Comparison of ENCODE assay signal across 9 cellular contexts in the genomic region with DNA sequence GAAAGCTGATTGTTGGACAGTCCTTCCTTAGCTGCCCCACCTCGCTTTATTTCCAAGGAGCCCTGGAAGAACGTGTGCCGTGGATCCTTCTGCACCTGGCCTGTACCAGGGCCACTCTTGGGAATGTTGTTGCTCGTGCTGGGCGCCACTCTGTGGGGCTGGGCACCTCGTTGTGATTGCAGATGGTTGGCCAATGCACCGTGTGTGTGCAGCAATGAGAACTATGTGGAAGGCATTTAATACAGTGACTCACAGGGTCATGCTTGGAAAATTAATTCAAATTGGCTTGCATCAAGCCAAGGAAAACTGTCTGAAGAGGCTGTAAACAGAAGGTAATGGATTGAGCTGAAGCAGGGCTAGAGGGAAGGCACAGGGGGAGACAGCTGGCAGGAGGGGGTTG. TPM values are rescaled to one million over a fixed set of nuclear protein-coding genes. Genes with fewer than 3 reads are reported as not detected.
A peak's percentile ranks its signal among the peaks of the same experiment; 100 is the strongest.
DNase-seq lines count a peak whose midpoint lies in the region; ATAC-seq and TF ChIP-seq lines count a peak whose summit lies in the region.
"Had no signal": no experiment of that assay in that cellular context is flagged by ENCODE, and none has a peak within 500 bp of the region (broad histone marks: within the 10 kb centered on the region; RNA-seq: fewer than 3 reads in every experiment).

No MANE protein-coding gene starts in this region.

- no peaks in the 10 kb centered on the region for H3K27me3 ChIP-seq in HUES6 (ENCODE audit: control insufficient read depth, insufficient read depth, low read length)
- no peaks in the 10 kb centered on the region for H3K27me3 ChIP-seq in kidney epithelial cell (ENCODE audit: control insufficient read depth, insufficient read depth, low read length)

- no peak overlapping the region; the same call in 1 of the 2 replicates for H3K27ac ChIP-seq in HUES6 (ENCODE audit: low read depth, low read length)

- peak overlapping the region; percentile 85 for H3K9ac ChIP-seq in HUES6 (ENCODE audit: low read length)

- intact Hi-C loops in Right ventricle myocardium superior (cut with DNase I) = no loop called here

- in situ Hi-C loops in Caki2 (cut with HindIII; ENCODE audit: low pct_unique_long_range_greater_than_20kb, low sequenced_read_pairs) = no loop called here
- in situ Hi-C loops in astrocyte of the spinal cord (cut with HindIII; ENCODE audit: low sequenced_read_pairs) = no loop called here

- DNase-seq in Caki2 (ENCODE audit: low read depth) (peak; percentile 37), astrocyte of the spinal cord (ENCODE audit: low read depth, low spot score) (peak; percentile 38), kidney epithelial cell (ENCODE audit: low read depth) (peak; percentile 5), GF-D8 (lab: John Stamatoyannopoulos, UW) (no peak), NCI-H774 (lab: John Stamatoyannopoulos, UW) (no peak), Right ventricle myocardium superior (no peak)
- DNase-seq: dorsolateral prefrontal cortex had no signal

- H3K4me3 ChIP-seq in HUES6 (ENCODE audit: low read depth, low read length) (no peak overlapping the region), astrocyte of the spinal cord (ENCODE audit: low read depth, low read length) (no peak overlapping the region), kidney epithelial cell (ENCODE audit: low read depth, low read length) (no peak overlapping the region)
- H3K4me3 ChIP-seq: dorsolateral prefrontal cortex had no signal

- ATAC-seq in GM19328 (IDR thresholded peaks at IDR 0.05; ENCODE audit: unreplicated experiment) = no peak
- ATAC-seq in Right ventricle myocardium superior (ENCODE audit: poor library complexity) = no peak

- H3K4me1 ChIP-seq in HUES6 (ENCODE audit: control insufficient read depth, insufficient read depth, low read length) = peaks cover 24% of the 10 kb centered on the region

- peaks cover 14% of the 10 kb centered on the region for H3K9me3 ChIP-seq in HUES6 (ENCODE audit: control insufficient read depth, insufficient read depth, low read depth, low read length)

- no peaks in the 10 kb centered on the region for H3K36me3 ChIP-seq in HUES6 (ENCODE audit: control insufficient read depth, insufficient read depth, low read length)
- no peaks in the 10 kb centered on the region for H3K36me3 ChIP-seq in kidney epithelial cell (ENCODE audit: control insufficient read depth, insufficient read depth, low read length)

- TF ChIP-seq CTCF in astrocyte of the spinal cord (IDR thresholded peaks at IDR 0.05; ENCODE audit: low read depth, low read length) = no peak
- TF ChIP-seq CTCF in kidney epithelial cell (IDR thresholded peaks at IDR 0.05; ENCODE audit: insufficient read depth, low read length, poor library complexity, severe bottlenecking) = no peak

RNA-seq across cellular contexts. Expression of a gene that starts 37.0 kb away (rescaled TPM):
- total RNA-seq in Caki2 (2014; rRNA removed; shearing (Covaris generic); ENCODE audit: low replicate concordance) = 22.5 and 34.7 TPM in 2 replicates
- total RNA-seq in kidney epithelial cell (28.1 and 29.8 TPM in 2 replicates), Right ventricle myocardium superior (71.5 TPM)

RNA-seq across cellular contexts. Expression of a gene that starts 47.7 kb away (rescaled TPM):
- 13.6 and 14.2 TPM in 2 replicates for total RNA-seq in Caki2 (2014; rRNA removed; shearing (Covaris generic); ENCODE audit: low replicate concordance)
- total RNA-seq in kidney epithelial cell (29.9 and 44.6 TPM in 2 replicates), Right ventricle myocardium superior (9.0 TPM)

Comparison
In these comparisons a context has a peak if more than half of its experiments do, and no peak if none do; other contexts are left out.
1. DNase-seq: peak in Caki2 (single experiment), astrocyte of the spinal cord (single experiment) and kidney epithelial cell (single experiment); none in GF-D8 (single experiment), NCI-H774 (single experiment) and Right ventricle myocardium superior (single experiment).